1 cellular context compared by ENCODE assay signal in genomic region chr2:205700331-205701132, GRCh38.
TF ChIP-seq lines count a peak whose summit lies in the region.

No MANE protein-coding gene starts in this region.

TF ChIP-seq in SK-N-SH, 30 proteins besides CTCF, POLR2A, EP300 and RAD21 (continued from another document):
- TF ChIP-seq NFIC (IDR thresholded peaks at IDR 0.05; ENCODE audit: borderline replicate concordance) (peak; percentile 39; the same call in 1 of the 2 replicates), RXRA (IDR thresholded peaks at IDR 0.05; ENCODE audit: borderline replicate concordance, low read depth) (peak; percentile 79; the same call in 1 of the 2 replicates), PBX3 (IDR thresholded peaks at IDR 0.05) (no peak; the same call in none of the 2 replicates), MAX (IDR thresholded peaks at IDR 0.05; ENCODE audit: low read depth) (peak; percentile 35; the same call in 1 of the 2 replicates), REST (IDR thresholded peaks at IDR 0.05; ENCODE audit: low read depth, low read length) (no peak)
